18 cellular contexts compared by ENCODE assay signal in genomic region chr11:125946712-125947418, GRCh38. TPM values are rescaled to one million over a fixed set of nuclear protein-coding genes. Genes with fewer than 3 reads are reported as not detected.
A peak's percentile ranks its signal among the peaks of the same experiment; 100 is the strongest.
DNase-seq lines count a peak whose midpoint lies in the region; ATAC-seq and TF ChIP-seq lines count a peak whose summit lies in the region.
"Had no signal": no experiment of that assay in that cellular context is flagged by ENCODE, and none has a peak within 500 bp of the region (broad histone marks: within the 10 kb centered on the region; RNA-seq: fewer than 3 reads in every experiment).

No MANE protein-coding gene starts in this region.

- H3K4me1 ChIP-seq in upper lobe of right lung, result no peaks in the 10 kb centered on the region

- peak; percentile 31 for DNase-seq in activated CD8-positive, alpha-beta memory T cell treated with anti-CD3 and anti-CD28 coated beads, Interleukin-2, amount 10 ng/mL, durations not matched to agents 7 days and 5 days
- DNase-seq in activated CD8-positive, alpha-beta memory T cell treated with anti-CD3 and anti-CD28 coated beads, Interleukin-2, amount 50 U/mL, for 4 hours, result no peak
- DNase-seq in mesenteric fat pad (ENCODE audit: low spot score) (peak; percentile 68), upper lobe of right lung (peak; percentile 29), SW 1271 (lab: John Stamatoyannopoulos, UW) (no peak), EL (no peak)
- DNase-seq: 8988T; AML-193; C1 segment of cervical spinal cord; Calu3; CD4-positive, alpha-beta T cell; DMS79; GDM1 had no signal

- no peak for ATAC-seq in activated CD8-positive, alpha-beta memory T cell treated with anti-CD3 and anti-CD28 coated beads, Interleukin-2, amount 10 ng/mL, durations not matched to agents 7 days and 5 days
- ATAC-seq in upper lobe of right lung, result no peak
- no peak for ATAC-seq in GM18517 (IDR thresholded peaks at IDR 0.05; ENCODE audit: unreplicated experiment)
- ATAC-seq: HCT116 had no signal

- H3K4me3 ChIP-seq in upper lobe of right lung, result no peak overlapping the region

- no peak for TF ChIP-seq CTCF in upper lobe of right lung (IDR thresholded peaks at IDR 0.05)

- no peak overlapping the region for H3K4me3 Mint-ChIP-seq in activated CD8-positive, alpha-beta memory T cell treated with anti-CD3 and anti-CD28 coated beads, Interleukin-2, amount 10 ng/mL, durations not matched to agents 7 days and 5 days
- H3K4me3 Mint-ChIP-seq: CD4-positive, alpha-beta T cell had no signal

- peaks cover 6% of the 10 kb centered on the region for H3K27me3 ChIP-seq in upper lobe of right lung

- no peaks in the 10 kb centered on the region for H3K9me3 Mint-ChIP-seq in activated CD8-positive, alpha-beta memory T cell treated with anti-CD3 and anti-CD28 coated beads, Interleukin-2, amount 10 ng/mL, durations not matched to agents 7 days and 5 days (ENCODE audit: low read depth)
- H3K9me3 Mint-ChIP-seq: CD4-positive, alpha-beta T cell had no signal

- H3K27ac Mint-ChIP-seq in activated CD8-positive, alpha-beta memory T cell treated with anti-CD3 and anti-CD28 coated beads, Interleukin-2, amount 10 ng/mL, durations not matched to agents 7 days and 5 days, result no peak overlapping the region
- H3K27ac Mint-ChIP-seq: CD4-positive, alpha-beta T cell had no signal

- no peaks in the 10 kb centered on the region for H3K36me3 Mint-ChIP-seq in activated CD8-positive, alpha-beta memory T cell treated with anti-CD3 and anti-CD28 coated beads, Interleukin-2, amount 10 ng/mL, durations not matched to agents 7 days and 5 days

- CTCF ChIA-PET in activated CD8-positive, alpha-beta memory T cell treated with anti-CD3 and anti-CD28 coated beads, Interleukin-2, amount 10 ng/mL, durations not matched to agents 7 days and 5 days (lab: Charles Lee), result no interaction called here

- no peaks in the 10 kb centered on the region for H3K9me3 ChIP-seq in KOPT-K1 (ENCODE audit: insufficient read depth, low read length, poor library complexity, severe bottlenecking)
- no peaks in the 10 kb centered on the region for H3K9me3 ChIP-seq in upper lobe of right lung

- intact Hi-C loops in upper lobe of right lung (cut with DNase I), result no loop called here

- peak overlapping the region; percentile 29 for H3K27ac ChIP-seq in KOPT-K1 (ENCODE audit: low read depth, low read length, poor library complexity, severe bottlenecking)
- no peak overlapping the region for H3K27ac ChIP-seq in upper lobe of right lung
- H3K27ac ChIP-seq: HL-60 had no signal

- H3K27me3 Mint-ChIP-seq in activated CD8-positive, alpha-beta memory T cell treated with anti-CD3 and anti-CD28 coated beads, Interleukin-2, amount 10 ng/mL, durations not matched to agents 7 days and 5 days, result peaks cover 3% of the 10 kb centered on the region
- H3K27me3 Mint-ChIP-seq: CD4-positive, alpha-beta T cell had no signal

- peaks cover 2% of the 10 kb centered on the region for H3K4me1 Mint-ChIP-seq in activated CD8-positive, alpha-beta memory T cell treated with anti-CD3 and anti-CD28 coated beads, Interleukin-2, amount 10 ng/mL, durations not matched to agents 7 days and 5 days

- H3K36me3 ChIP-seq in KOPT-K1 (ENCODE audit: insufficient read depth, low read length) (no peaks in the 10 kb centered on the region), upper lobe of right lung (no peaks in the 10 kb centered on the region)

RNA-seq across cellular contexts. Expression of gene VSIG10L2, which starts 1.0 kb away (rescaled TPM):
- total RNA-seq in activated CD8-positive, alpha-beta memory T cell treated with anti-CD3 and anti-CD28 coated beads, Interleukin-2, amount 10 ng/mL, durations not matched to agents 7 days and 5 days, result not detected
- total RNA-seq in mesenteric fat pad (not detected), upper lobe of right lung (not detected)
- total RNA-seq: Calu3; CD4-positive, alpha-beta T cell; H4 had no signal

RNA-seq across cellular contexts. Expression of gene DDX25, which starts 42.6 kb away (rescaled TPM):
- total RNA-seq in activated CD8-positive, alpha-beta memory T cell treated with anti-CD3 and anti-CD28 coated beads, Interleukin-2, amount 10 ng/mL, durations not matched to agents 7 days and 5 days, result under 1 TPM in 1 of 2 experiments, not detected in 1; 0.50 TPM
- not detected for total RNA-seq in mesenteric fat pad
- total RNA-seq in upper lobe of right lung, result 0.46 TPM
- total RNA-seq: Calu3; CD4-positive, alpha-beta T cell; H4 had no signal

RNA-seq across cellular contexts. Expression of gene PUS3, which starts 43.9 kb away (rescaled TPM):
- 10 to 100 TPM; 11.0 to 13.1 TPM for total RNA-seq in activated CD8-positive, alpha-beta memory T cell treated with anti-CD3 and anti-CD28 coated beads, Interleukin-2, amount 10 ng/mL, durations not matched to agents 7 days and 5 days
- total RNA-seq in mesenteric fat pad (12.1 TPM), upper lobe of right lung (11.1 TPM)

RNA-seq across cellular contexts. Expression of gene HYLS1, which starts 59.4 kb away (rescaled TPM):
- total RNA-seq in activated CD8-positive, alpha-beta memory T cell treated with anti-CD3 and anti-CD28 coated beads, Interleukin-2, amount 10 ng/mL, durations not matched to agents 7 days and 5 days, result 10 to 100 TPM in 1 of 2 experiments, 1 to 10 TPM in 1; 8.9 to 11.2 TPM
- 3.7 TPM for total RNA-seq in mesenteric fat pad
- 3.2 TPM for total RNA-seq in upper lobe of right lung

Comparison
In these comparisons a context has a peak if more than half of its experiments do, and no peak if none do; other contexts are left out.
1. DNase-seq: peak in activated CD8-positive, alpha-beta memory T cell treated with anti-CD3 and anti-CD28 coated beads, Interleukin-2, amount 10 ng/mL, durations not matched to agents 7 days and 5 days (single experiment), mesenteric fat pad (single experiment) and upper lobe of right lung (single experiment); none in activated CD8-positive, alpha-beta memory T cell treated with anti-CD3 and anti-CD28 coated beads, Interleukin-2, amount 50 U/mL, for 4 hours (single experiment), SW 1271 (0 of 2) and EL (single experiment).